Comparison of ENCODE assay signal across 8 cellular contexts in genomic region chr1:21939650-21940374, GRCh38. TPM values are rescaled to one million over a fixed set of nuclear protein-coding genes. Genes with fewer than 3 reads are reported as not detected.
DNase-seq lines count a peak whose midpoint lies in the region; ATAC-seq and TF ChIP-seq lines count a peak whose summit lies in the region.

No MANE protein-coding gene starts in this region.

- TF ChIP-seq EP300 in gastroesophageal sphincter (IDR thresholded peaks at IDR 0.05): no peak

- H3K9me3 ChIP-seq in gastroesophageal sphincter: no peaks in the 10 kb centered on the region

- 20 to 50% methylated on average over 2 to 7 of the region's 9 CpGs for WGBS in gastroesophageal sphincter (ENCODE audit: low coverage in 1 of 2), 2 donors

- no peak overlapping the region for H3K4me3 ChIP-seq in gastroesophageal sphincter

- H3K4me1 ChIP-seq in gastroesophageal sphincter: peaks cover 16 to 90% (median 38%) of the 10 kb centered on the region in 3 donors

- no peaks in the 10 kb centered on the region for H3K36me3 ChIP-seq in gastroesophageal sphincter

- peak in 1 of 2 donors; percentile 9 for TF ChIP-seq POLR2A in gastroesophageal sphincter (IDR thresholded peaks at IDR 0.05)

- peak in 3 of 4 experiments; percentile 67 to 90 (median 86) for TF ChIP-seq CTCF in gastroesophageal sphincter (IDR thresholded peaks at IDR 0.05)

- ATAC-seq in gastroesophageal sphincter: peak; percentile 39
- no peak for ATAC-seq in HG02852 (IDR thresholded peaks at IDR 0.05; ENCODE audit: unreplicated experiment)
- ATAC-seq in HG03196 (IDR thresholded peaks at IDR 0.05; ENCODE audit: unreplicated experiment): no peak
- no peak for ATAC-seq in HG03460 (IDR thresholded peaks at IDR 0.05; ENCODE audit: unreplicated experiment)

- intact Hi-C loops in posterior cingulate gyrus (cut with DNase I): loop anchor here (5.0 kb wide), 1 partner anchor 158 kb away; the partner anchor contains the start of gene USP48

- peak; percentile 7 for DNase-seq in NCI-H2029 (lab: John Stamatoyannopoulos, UW)
- DNase-seq in NCI-H2029 treated with DMSO at 0.1 percent for 48 hours (lab: John Stamatoyannopoulos, UW): no peak
- DNase-seq in T1000 (lab: John Stamatoyannopoulos, UW): peak; percentile 89
- peak in 9 of 10 donors; percentile 38 to 96 (median 70) for DNase-seq in posterior cingulate gyrus

- no peaks in the 10 kb centered on the region for H3K27me3 ChIP-seq in gastroesophageal sphincter

- H3K27ac ChIP-seq in gastroesophageal sphincter: peak overlapping the region; percentile 90 to 98 (median 95)

RNA-seq across cellular contexts. Expression of gene HSPG2, which starts 2.7 kb away (rescaled TPM):
- 1,000 to 10,000 TPM in 1 of 4 donors, 100 to 1,000 TPM in 3; 311 to 1,021 (median 351) TPM for total RNA-seq in gastroesophageal sphincter

RNA-seq across cellular contexts. Expression of gene CELA3B, which starts 37.0 kb away (rescaled TPM):
- not detected for total RNA-seq in gastroesophageal sphincter
